In genomic region chr1:235892080-235892670, GRCh38 we compare ENCODE assay signal across 1 cellular context.
TF ChIP-seq lines count a peak whose summit lies in the region.

No MANE protein-coding gene starts in this region.

TF ChIP-seq in liver, 16 proteins besides CTCF, POLR2A, EP300 and RAD21 (continued from another document):
- TF ChIP-seq MAX (IDR thresholded peaks at IDR 0.05): no peak
- TF ChIP-seq FOXA1 (IDR thresholded peaks at IDR 0.05): no peak
- no peak for TF ChIP-seq REST (IDR thresholded peaks at IDR 0.05)
- TF ChIP-seq ZBTB33 (IDR thresholded peaks at IDR 0.05): no peak
- no peak for TF ChIP-seq RXRA (IDR thresholded peaks at IDR 0.05)
- TF ChIP-seq JUND (IDR thresholded peaks at IDR 0.05): no peak
